Comparison of ENCODE assay signal across 15 cellular contexts in the genomic region with DNA sequence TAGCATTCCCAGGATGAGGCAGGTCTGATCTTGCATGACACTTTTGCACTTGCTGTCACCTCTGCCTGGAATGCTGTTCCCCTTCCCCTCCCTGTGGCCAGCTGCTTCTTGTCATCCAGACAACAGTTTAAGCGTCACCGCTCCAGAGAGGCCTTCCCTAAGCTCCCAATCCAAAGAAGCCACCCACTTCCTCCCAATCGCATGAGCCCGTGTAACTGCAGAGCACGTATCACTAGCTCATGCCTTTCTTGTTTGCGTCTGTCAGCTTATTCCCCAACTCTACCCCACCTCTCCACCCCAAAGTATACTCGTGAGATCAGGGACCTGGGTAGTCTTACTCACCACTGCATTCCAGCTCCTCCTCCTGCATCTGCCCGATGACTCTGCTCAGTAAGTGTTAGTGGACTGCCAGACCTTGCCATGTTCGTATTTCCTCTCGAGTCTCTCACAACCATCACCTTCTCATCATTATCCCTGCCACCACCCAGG.
DNase-seq lines count a peak whose midpoint lies in the region; ATAC-seq and TF ChIP-seq lines count a peak whose summit lies in the region.
"Had no signal": no experiment of that assay in that cellular context is flagged by ENCODE, and none has a peak within 500 bp of the region (broad histone marks: within the 10 kb centered on the region; RNA-seq: fewer than 3 reads in every experiment).

No MANE protein-coding gene starts in this region.

- no peak overlapping the region for H3K4me3 ChIP-seq in esophagus (ENCODE audit: low read depth in 1 of 2, low read length in 2 of 2)
- H3K4me3 ChIP-seq in skin epidermis = no peak overlapping the region
- no peak overlapping the region for H3K4me3 ChIP-seq in prostate gland
- H3K4me3 ChIP-seq: gastrocnemius medialis had no signal

- no peak overlapping the region for H3K4me3 Mint-ChIP-seq in natural killer cell treated with Interleukin-12 subunit alpha and Interleukin-12 subunit beta and Interleukin-15 and Interleukin-18, amount 100 ng/mL, for 72 hours
- H3K4me3 Mint-ChIP-seq: activated naive CD8-positive, alpha-beta T cell; dendritic cell treated with granulocyte-macrophage colony-stimulating factor and Interleukin-4, amounts not matched to agents 40 ng/mL and 50 ng/mL, for 4 days had no signal

- intact Hi-C loops in prostate gland (cut with DNase I) = no loop called here

- H3K4me1 ChIP-seq in esophagus (ENCODE audit: control insufficient read depth in 2 of 2, insufficient read depth in 2 of 2, low read length in 1 of 2) (peaks cover 0 to 11% of the 10 kb centered on the region in 2 donors), prostate gland (replicated peaks) (no peaks in the 10 kb centered on the region)
- H3K4me1 ChIP-seq: gastrocnemius medialis had no signal

- TF ChIP-seq CTCF in prostate gland (IDR thresholded peaks at IDR 0.05) = no peak

- H3K36me3 ChIP-seq in esophagus (ENCODE audit: control insufficient read depth in 2 of 2, insufficient read depth in 2 of 2, low read length in 1 of 2) (no peaks in the 10 kb centered on the region), prostate gland (no peaks in the 10 kb centered on the region)
- H3K36me3 ChIP-seq: gastrocnemius medialis had no signal

- H3K9me3 ChIP-seq in esophagus (ENCODE audit: control insufficient read depth in 2 of 2, insufficient read depth in 1 of 2, low read depth in 1 of 2, low read length in 1 of 2) = peaks cover 0 to 2% of the 10 kb centered on the region in 2 donors
- no peaks in the 10 kb centered on the region for H3K9me3 ChIP-seq in prostate gland
- H3K9me3 ChIP-seq: gastrocnemius medialis had no signal

- no peak overlapping the region for H3K27ac Mint-ChIP-seq in natural killer cell treated with Interleukin-12 subunit alpha and Interleukin-12 subunit beta and Interleukin-15 and Interleukin-18, amount 100 ng/mL, for 72 hours
- H3K27ac Mint-ChIP-seq: activated naive CD8-positive, alpha-beta T cell had no signal

- peaks cover 27 to 43% of the 10 kb centered on the region in 2 donors for H3K4me1 Mint-ChIP-seq in natural killer cell treated with Interleukin-12 subunit alpha and Interleukin-12 subunit beta and Interleukin-15 and Interleukin-18, amount 100 ng/mL, for 72 hours (ENCODE audit: low read depth in 2 of 2)

- H3K36me3 Mint-ChIP-seq in natural killer cell treated with Interleukin-12 subunit alpha and Interleukin-12 subunit beta and Interleukin-15 and Interleukin-18, amount 100 ng/mL, for 72 hours = no peaks in the 10 kb centered on the region
- H3K36me3 Mint-ChIP-seq: activated naive CD8-positive, alpha-beta T cell had no signal

- H3K27me3 ChIP-seq in esophagus (ENCODE audit: control insufficient read depth in 1 of 2, insufficient read depth in 2 of 2, low read length in 2 of 2) (no peaks in the 10 kb centered on the region), prostate gland (replicated peaks; ENCODE audit: insufficient read depth) (no peaks in the 10 kb centered on the region)
- H3K27me3 ChIP-seq: gastrocnemius medialis had no signal

- DNase-seq in GM03348 (ENCODE audit: low spot score) (peak; percentile 48), islet precursor cell (peak; percentile 90), SKM-1 (lab: John Stamatoyannopoulos, UW; ENCODE audit: unreplicated experiment) (no peak), inferior parietal cortex (ENCODE audit: extremely low spot score) (no peak), prostate gland (ENCODE audit: low spot score) (no peak)
- no peak for DNase-seq in natural killer cell treated with Interleukin-12 subunit alpha and Interleukin-12 subunit beta and Interleukin-15 and Interleukin-18, amount 100 ng/mL, for 72 hours (ENCODE audit: low spot score)
- DNase-seq: activated CD4-positive, CD25-positive, alpha-beta regulatory T cell; activated CD8-positive, alpha-beta memory T cell treated with anti-CD3 and anti-CD28 coated beads, Interleukin-2, amount 50 U/mL, for 4 hours; gastrocnemius medialis; Kasumi-1 had no signal

- ATAC-seq in natural killer cell treated with Interleukin-12 subunit alpha and Interleukin-12 subunit beta and Interleukin-15 and Interleukin-18, amount 100 ng/mL, for 72 hours = no peak

- H3K27ac ChIP-seq in esophagus (ENCODE audit: low read depth in 2 of 2, low read length in 1 of 2) (peak overlapping the region; percentile 77 to 92), skin epidermis (peak overlapping the region in 13 of 21 experiments; percentile 9 to 72 (median 42)), prostate gland (no peak overlapping the region)
- H3K27ac ChIP-seq: C4-2B, gastrocnemius medialis had no signal

- no peak for TF ChIP-seq POLR2A in prostate gland (IDR thresholded peaks at IDR 0.05)

- no peaks in the 10 kb centered on the region for H3K27me3 Mint-ChIP-seq in natural killer cell treated with Interleukin-12 subunit alpha and Interleukin-12 subunit beta and Interleukin-15 and Interleukin-18, amount 100 ng/mL, for 72 hours
- H3K27me3 Mint-ChIP-seq: activated naive CD8-positive, alpha-beta T cell; dendritic cell treated with granulocyte-macrophage colony-stimulating factor and Interleukin-4, amounts not matched to agents 40 ng/mL and 50 ng/mL, for 4 days had no signal

- H3K9me3 Mint-ChIP-seq in natural killer cell treated with Interleukin-12 subunit alpha and Interleukin-12 subunit beta and Interleukin-15 and Interleukin-18, amount 100 ng/mL, for 72 hours = no peaks in the 10 kb centered on the region
- H3K9me3 Mint-ChIP-seq: dendritic cell treated with granulocyte-macrophage colony-stimulating factor and Interleukin-4, amounts not matched to agents 40 ng/mL and 50 ng/mL, for 4 days had no signal

- WGBS in esophagus, 2 donors = 45 to 50% methylated on average over 10 of the region's 10 CpGs
- WGBS in prostate gland = 33% methylated on average over 10 of the region's 10 CpGs

Comparison
In these comparisons a context has a peak if more than half of its experiments do, and no peak if none do; other contexts are left out.
1. DNase-seq: peak in GM03348 (single experiment) and islet precursor cell (single experiment); none in natural killer cell treated with Interleukin-12 subunit alpha and Interleukin-12 subunit beta and Interleukin-15 and Interleukin-18, amount 100 ng/mL, for 72 hours (single experiment), SKM-1 (single experiment), inferior parietal cortex (single experiment) and prostate gland (single experiment).
2. H3K27ac ChIP-seq: peak in esophagus (2 of 2) and skin epidermis (13 of 21); none in prostate gland (0 of 2).